Comparison of ENCODE assay signal across 8 cellular contexts in the genomic region with DNA sequence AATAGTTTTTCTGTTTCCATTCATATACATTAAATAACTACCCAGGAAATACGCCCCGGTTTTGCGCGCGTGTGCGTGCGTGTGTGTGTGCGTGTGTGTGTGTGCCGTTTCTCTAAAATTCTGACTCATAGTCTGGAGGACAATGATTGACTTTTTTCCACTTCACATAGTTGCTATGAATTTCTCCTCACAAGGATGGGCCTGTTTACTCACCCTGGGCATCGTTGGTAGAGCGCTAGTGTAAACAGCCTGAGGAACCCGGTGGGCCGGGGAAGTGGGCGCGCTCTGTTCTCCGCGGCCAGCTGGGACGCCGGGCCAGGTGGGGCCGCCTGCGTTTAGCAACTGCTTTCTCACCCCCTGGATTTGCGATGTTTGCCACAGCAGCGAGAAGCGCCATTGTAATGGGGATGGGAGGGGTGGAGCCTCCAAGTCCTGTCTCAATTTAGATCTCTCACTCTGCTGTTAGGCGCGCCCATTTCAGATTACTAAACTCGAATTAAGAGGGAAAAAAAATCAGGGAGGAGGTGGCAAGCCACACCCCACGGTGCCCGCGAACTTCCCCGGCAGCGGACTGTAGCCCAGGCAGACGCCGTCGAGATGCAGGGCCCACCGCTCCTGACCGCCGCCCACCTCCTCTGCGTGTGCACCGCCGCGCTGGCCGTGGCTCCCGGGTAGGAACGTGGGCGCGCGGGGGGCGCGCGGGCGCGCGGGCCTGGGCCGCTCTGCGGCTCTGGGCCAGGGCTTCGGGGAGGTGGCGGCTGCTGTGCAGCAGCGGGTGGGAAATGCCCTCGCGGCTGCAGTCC. TPM values are rescaled to one million over a fixed set of nuclear protein-coding genes. Genes with fewer than 3 reads are reported as not detected.
DNase-seq lines count a peak whose midpoint lies in the region; ATAC-seq, FAIRE-seq and TF ChIP-seq lines count a peak whose summit lies in the region.

Gene CD109 (plus strand): TSS at position 585 of the 803 bp plus-strand sequence. CDS start 13 bp downstream, at position 598.

- peak; percentile 89 to 92 for ATAC-seq in A549
- peak; percentile 54 for ATAC-seq in GM18861 (IDR thresholded peaks at IDR 0.05; ENCODE audit: unreplicated experiment)
- ATAC-seq in HG03103 (IDR thresholded peaks at IDR 0.05; ENCODE audit: low read depth, unreplicated experiment): peak; percentile 46
- ATAC-seq in activated T-cell treated with anti-CD3 and anti-CD28 coated beads, Interleukin-2, amount 50 U/mL, for 4 hours: peak; percentile 89 to 91
- ATAC-seq in stimulated activated naive CD8-positive, alpha-beta T cell treated with anti-CD3 and anti-CD28 coated beads, Interleukin-15, amount 100 ng/mL, for 72 hours: peak; percentile 91

- peak within 1 kb of the TSS; percentile 95 to 97 for H3K27ac ChIP-seq in A549
- H3K27ac ChIP-seq in fibroblast of lung (ENCODE audit: insufficient read depth, low read length): peak within 1 kb of the TSS; percentile 87

- H3K4me1 ChIP-seq in A549: peaks cover 28% of the 10 kb centered on the region
- H3K4me1 ChIP-seq in NT2/D1 (ENCODE audit: insufficient read depth, insufficient read length): no peaks in the 10 kb centered on the region
- H3K4me1 ChIP-seq in fibroblast of lung (ENCODE audit: control insufficient read depth, extremely low read depth, insufficient read depth, low read length): peaks cover 11% of the 10 kb centered on the region

- H3K9me3 Mint-ChIP-seq in activated T-cell treated with anti-CD3 and anti-CD28 coated beads, Interleukin-2, amount 50 U/mL, for 4 hours: no peaks in the 10 kb centered on the region
- no peaks in the 10 kb centered on the region for H3K9me3 Mint-ChIP-seq in nephron
- peaks cover 0 to 9% of the 10 kb centered on the region in 2 donors for H3K9me3 Mint-ChIP-seq in stimulated activated naive CD8-positive, alpha-beta T cell treated with anti-CD3 and anti-CD28 coated beads, Interleukin-15, amount 100 ng/mL, for 72 hours

- peak within 1 kb of the TSS; percentile 88 for H3K4me3 Mint-ChIP-seq in activated T-cell treated with anti-CD3 and anti-CD28 coated beads, Interleukin-2, amount 50 U/mL, for 4 hours
- H3K4me3 Mint-ChIP-seq in nephron: peak within 1 kb of the TSS; percentile 72 to 93 (median 85)
- peak within 1 kb of the TSS; percentile 87 for H3K4me3 Mint-ChIP-seq in stimulated activated naive CD8-positive, alpha-beta T cell treated with anti-CD3 and anti-CD28 coated beads, Interleukin-15, amount 100 ng/mL, for 72 hours

- DNase-seq in A549 (ENCODE audit: low read depth in 1 of 2, low spot score in 1 of 2): peak; percentile 65 to 89
- DNase-seq in NT2/D1 (ENCODE audit: low read depth, low spot score): peak; percentile 48
- DNase-seq in activated T-cell treated with anti-CD3 and anti-CD28 coated beads, Interleukin-2, amount 50 U/mL, for 4 hours: peak; percentile 67
- peak; percentile 77 to 88 for DNase-seq in fibroblast of lung (ENCODE audit: low read depth in 2 of 2)
- DNase-seq in stimulated activated naive CD8-positive, alpha-beta T cell treated with anti-CD3 and anti-CD28 coated beads, Interleukin-15, amount 100 ng/mL, for 72 hours: peak; percentile 68 to 77

- peaks cover 7% of the 10 kb centered on the region for H3K36me3 Mint-ChIP-seq in activated T-cell treated with anti-CD3 and anti-CD28 coated beads, Interleukin-2, amount 50 U/mL, for 4 hours (ENCODE audit: insufficient read depth)
- no peaks in the 10 kb centered on the region for H3K36me3 Mint-ChIP-seq in nephron (ENCODE audit: low read depth)

- no peak for FAIRE-seq in A549 (lab: Jason Lieb, UNC)

- H2AFZ ChIP-seq in fibroblast of lung (ENCODE audit: low read length): peak within 1 kb of the TSS; percentile 91

- H3K4me2 ChIP-seq in A549 (peak within 1 kb of the TSS; percentile 86), fibroblast of lung (ENCODE audit: extremely low read depth, insufficient read depth, low read length) (peak within 1 kb of the TSS; percentile 80)

- peaks cover 23% of the 10 kb centered on the region for H3K27me3 Mint-ChIP-seq in activated T-cell treated with anti-CD3 and anti-CD28 coated beads, Interleukin-2, amount 50 U/mL, for 4 hours (ENCODE audit: low read depth)
- H3K27me3 Mint-ChIP-seq in nephron (ENCODE audit: low read depth): peaks cover 4% of the 10 kb centered on the region
- H3K27me3 Mint-ChIP-seq in stimulated activated naive CD8-positive, alpha-beta T cell treated with anti-CD3 and anti-CD28 coated beads, Interleukin-15, amount 100 ng/mL, for 72 hours: peaks cover 21% of the 10 kb centered on the region

- H3K27me3 ChIP-seq in NT2/D1 (ENCODE audit: insufficient read depth, insufficient read length) (peaks cover 7% of the 10 kb centered on the region), fibroblast of lung (ENCODE audit: control insufficient read depth, insufficient read depth, low read length) (no peaks in the 10 kb centered on the region)

- TF ChIP-seq RAD21 in A549 (conservative IDR thresholded peaks at IDR 0.05 in 1 of 2, IDR thresholded peaks at IDR 0.05 in 1 of 2): 0 out of 5 replicates have a peak, but pooled peaks of 1 of the 2 experiments have one; percentile 9

- TF ChIP-seq CTCF in A549 (IDR thresholded peaks at IDR 0.05) (no peak), fibroblast of lung (conservative IDR thresholded peaks at IDR 0.05 in 1 of 2, IDR thresholded peaks at IDR 0.05 in 1 of 2; ENCODE audit: low read depth in 1 of 2, low read length in 2 of 2) (no peak), nephron (IDR thresholded peaks at IDR 0.05; ENCODE audit: unreplicated experiment in 3 of 3) (no peak)

- CTCF ChIA-PET in A549 (lab: Yijun Ruan, JAX): interaction anchor here (1.4 to 2.0 kb wide), 3 partner anchors 11 to 43 kb away, joined by 3 to 11 read pairs (median 4); no protein-coding TSS in a partner anchor

- no peak for TF ChIP-seq POLR2A in A549 (IDR thresholded peaks at IDR 0.05; ENCODE audit: low read length)

- peaks cover 30% of the 10 kb centered on the region for H3K4me1 Mint-ChIP-seq in activated T-cell treated with anti-CD3 and anti-CD28 coated beads, Interleukin-2, amount 50 U/mL, for 4 hours (ENCODE audit: low read depth)
- peaks cover 30% of the 10 kb centered on the region for H3K4me1 Mint-ChIP-seq in nephron
- peaks cover 56% of the 10 kb centered on the region for H3K4me1 Mint-ChIP-seq in stimulated activated naive CD8-positive, alpha-beta T cell treated with anti-CD3 and anti-CD28 coated beads, Interleukin-15, amount 100 ng/mL, for 72 hours

- POLR2A ChIA-PET in A549 (lab: Yijun Ruan, JAX): interaction anchor here (1.2 kb wide), 1 partner anchor 176 kb away, joined by 5 read pairs; no protein-coding TSS in a partner anchor

- 5% methylated on average over 17 of the region's 61 CpGs for WGBS in A549 (ENCODE audit: missing lambda C conversion rate)

- H3K27ac Mint-ChIP-seq in nephron: peak within 1 kb of the TSS; percentile 59 to 94 (median 92)
- H3K27ac Mint-ChIP-seq in stimulated activated naive CD8-positive, alpha-beta T cell treated with anti-CD3 and anti-CD28 coated beads, Interleukin-15, amount 100 ng/mL, for 72 hours: peak within 1 kb of the TSS; percentile 97 to 99

- TF ChIP-seq EP300 in A549 (IDR thresholded peaks at IDR 0.05): no peak

- H3K9me3 ChIP-seq in A549: no peaks in the 10 kb centered on the region
- no peaks in the 10 kb centered on the region for H3K9me3 ChIP-seq in NT2/D1 (ENCODE audit: insufficient read depth, low read length)
- H3K9me3 ChIP-seq in fibroblast of lung (ENCODE audit: control insufficient read depth, insufficient read depth, low read depth, low read length): no peaks in the 10 kb centered on the region

- H4K20me1 ChIP-seq in fibroblast of lung (ENCODE audit: control insufficient read depth, extremely low read depth, insufficient read depth, low read length): no peaks in the 10 kb centered on the region

- H3K4me3 ChIP-seq in A549: peak within 1 kb of the TSS; percentile 68
- H3K4me3 ChIP-seq in NT2/D1 (ENCODE audit: insufficient read length, low read depth): peak within 1 kb of the TSS; percentile 61
- peak within 1 kb of the TSS; percentile 52 to 72 (median 64) for H3K4me3 ChIP-seq in fibroblast of lung (replicated peaks in 1 of 4; ENCODE audit: control extremely low read depth in 1 of 4, insufficient read depth in 1 of 4, low read depth in 3 of 4, low read length in 4 of 4)

- H3K36me3 ChIP-seq in NT2/D1 (ENCODE audit: insufficient read depth, insufficient read length, low read length): peaks cover 8% of the 10 kb centered on the region
- H3K36me3 ChIP-seq in fibroblast of lung (ENCODE audit: control insufficient read depth, insufficient read depth, low read length): no peaks in the 10 kb centered on the region

- H3K9ac ChIP-seq in NT2/D1 (ENCODE audit: insufficient read length, low read depth) (peak within 1 kb of the TSS; percentile 81), fibroblast of lung (ENCODE audit: insufficient read depth, low read length) (peak within 1 kb of the TSS; percentile 78)

- H3K79me2 ChIP-seq in fibroblast of lung (ENCODE audit: control insufficient read depth, insufficient read depth, low read length): peaks cover 7% of the 10 kb centered on the region

TF ChIP-seq in A549, 52 proteins besides CTCF, POLR2A, EP300 and RAD21 (continues in another document):
- TF ChIP-seq NR3C1 (IDR thresholded peaks at IDR 0.05) (no peak), ATOH8 (CRISPR knock-in tag; IDR thresholded peaks at IDR 0.05; ENCODE audit: low read depth) (0 out of 2 replicates have a peak, but pooled peaks have one; percentile 43), FOXS1 (CRISPR knock-in tag; IDR thresholded peaks at IDR 0.05) (no peak), KDM1A (IDR thresholded peaks at IDR 0.05; ENCODE audit: low read depth) (no peak), PHF8 (IDR thresholded peaks at IDR 0.05; ENCODE audit: borderline replicate concordance, low read depth) (peak; percentile 42; the same call in 1 of the 2 replicates), KDM5A (IDR thresholded peaks at IDR 0.05) (no peak), MYC (IDR thresholded peaks at IDR 0.05; ENCODE audit: borderline replicate concordance, low read length) (no peak)

RNA-seq across cellular contexts. Expression of gene CD109, which starts in this region (rescaled TPM):
- polyA plus RNA-seq in A549 (2011; rRNA removed) (47.1 and 56.7 TPM in 2 replicates), A549 (2017; fragmentation: RNase III; extraction: RNeasy Plus Mini Kit Qiagen cat#74134 plus additional on column Dnase treatment) (17.3 to 18.3 TPM (median 17.8 TPM) in 3 replicates), fibroblast of lung (48.4 and 52.6 TPM in 2 replicates)
- 4.0 and 4.7 TPM in 2 replicates for polyA plus RNA-seq in A549 (2012; cell fraction: cytosol; rRNA removed)
- 5.9 and 8.2 TPM in 2 replicates for polyA plus RNA-seq in A549 (2012; cell fraction: nucleus; rRNA removed)
- polyA minus RNA-seq in A549 (2011; rRNA and poly(A)+ RNA removed): 23.7 and 24.1 TPM in 2 replicates
- 10 to 100 TPM; 10.1 to 20.7 (median 11.2) TPM for total RNA-seq in activated T-cell treated with anti-CD3 and anti-CD28 coated beads, Interleukin-2, amount 50 U/mL, for 4 hours
- 12.8 and 51.2 TPM in 2 replicates for total RNA-seq in fibroblast of lung
- polyA plus RNA-seq in fibroblast of lung (2012): 26.6 and 27.1 TPM in 2 replicates
- 7.4 and 9.3 TPM in 2 replicates for polyA minus RNA-seq in fibroblast of lung (ENCODE audit: low replicate concordance)

Comparison
In these comparisons a context has a peak if more than half of its experiments do, and no peak if none do; other contexts are left out.
1. Peak in every context shown above with its lines: DNase-seq, ATAC-seq, H3K4me3 ChIP-seq and H3K27ac ChIP-seq.